In genomic region chr7:30284298-30285066, GRCh38 we compare ENCODE assay signal across 8 cellular contexts. TPM values are rescaled to one million over a fixed set of nuclear protein-coding genes. Genes with fewer than 3 reads are reported as not detected.
DNase-seq lines count a peak whose midpoint lies in the region; ATAC-seq and TF ChIP-seq lines count a peak whose summit lies in the region.

TSS of gene ZNRF2 (plus strand) at chr7:30284597. CDS start at chr7:30285358, 761 bp downstream.

- H3K79me2 ChIP-seq in OCI-LY1 (ENCODE audit: insufficient read depth, low read length), result peaks cover 5% of the 10 kb centered on the region; the same call in 1 of the 2 replicates

- H2AFZ ChIP-seq in OCI-LY1 (ENCODE audit: low read length), result no peak within 1 kb of the TSS

- peaks cover 7% of the 10 kb centered on the region; the same call in 1 of the 2 replicates for H3K36me3 ChIP-seq in OCI-LY1 (ENCODE audit: insufficient read depth, low read length)

- peak; percentile 63 for TF ChIP-seq CTCF in OCI-LY1 (IDR thresholded peaks at IDR 0.05; ENCODE audit: low read length)

- H3F3A ChIP-seq in OCI-LY1 (ENCODE audit: insufficient read depth, low read length), result no peaks in the 10 kb centered on the region

- ATAC-seq in GM21515 (IDR thresholded peaks at IDR 0.05; ENCODE audit: unreplicated experiment), result peak; percentile 89

- H3K9ac ChIP-seq in OCI-LY1 (ENCODE audit: low read length), result peak within 1 kb of the TSS; percentile 75

- peak; percentile 100 for DNase-seq in DMS 273 (lab: John Stamatoyannopoulos, UW; ENCODE audit: unreplicated experiment)
- DNase-seq in HuH-7 (ENCODE audit: low spot score), result peak; percentile 96
- peak; percentile 96 for DNase-seq in activated T-cell treated with anti-CD3 and anti-CD28 coated beads for 1 hour (ENCODE audit: low read depth)
- DNase-seq in epidermal melanocyte (ENCODE audit: insufficient read length, low spot score), result peak; percentile 73
- DNase-seq in stimulated activated CD8-positive, alpha-beta memory T cell treated with anti-CD3 and anti-CD28 coated beads, Interleukin-4, amount 100 ng/mL, for 1 hour (ENCODE audit: low read depth in 2 of 2, low spot score in 1 of 2), result peak; percentile 92 to 98

- H3K27me3 ChIP-seq in OCI-LY1 (ENCODE audit: insufficient read depth, low read length) (no peaks in the 10 kb centered on the region), mononuclear cell (ENCODE audit: insufficient read depth, low read length) (no peaks in the 10 kb centered on the region)

- H3K4me2 ChIP-seq in OCI-LY1 (ENCODE audit: low read length), result peak within 1 kb of the TSS; percentile 83

- H4K20me1 ChIP-seq in OCI-LY1 (ENCODE audit: insufficient read depth, low read length), result peaks cover 3% of the 10 kb centered on the region; the same call in 1 of the 2 replicates

- H3K9me3 ChIP-seq in OCI-LY1 (ENCODE audit: low read length), result no peaks in the 10 kb centered on the region
- H3K9me3 ChIP-seq in mononuclear cell (ENCODE audit: low read depth, low read length), result no peaks in the 10 kb centered on the region

- H3K4me1 ChIP-seq in OCI-LY1 (ENCODE audit: insufficient read depth, low read length, severe bottlenecking) (peaks cover 62% of the 10 kb centered on the region), mononuclear cell (ENCODE audit: insufficient read depth, low read length) (peaks cover 22% of the 10 kb centered on the region)

- H3K4me3 ChIP-seq in OCI-LY1 (ENCODE audit: low read depth, low read length, poor library complexity, severe bottlenecking) (peak within 1 kb of the TSS; percentile 85), mononuclear cell (ENCODE audit: low read length) (peak within 1 kb of the TSS; percentile 74)

- no peaks in the 10 kb centered on the region for H3K9me2 ChIP-seq in OCI-LY1 (ENCODE audit: low read depth, low read length)

- peak within 1 kb of the TSS; percentile 69 for H3K27ac ChIP-seq in OCI-LY1 (ENCODE audit: low read depth, low read length, poor library complexity, severe bottlenecking)

RNA-seq across cellular contexts. Expression of gene ZNRF2, which starts in this region (rescaled TPM):
- total RNA-seq in mononuclear cell, result 34.1 TPM

Comparison
In these comparisons a context has a peak if more than half of its experiments do, and no peak if none do; other contexts are left out.
1. Peak in every context shown above with its lines: DNase-seq, ATAC-seq, H3K4me3 ChIP-seq and H3K27ac ChIP-seq.